Comparison of ENCODE assay signal across 26 cellular contexts in genomic region chr10:103877861-103878260, GRCh38.
"Had no signal": no experiment of that assay in that cellular context is flagged by ENCODE, and none has a peak within 500 bp of the region (broad histone marks: within the 10 kb centered on the region; RNA-seq: fewer than 3 reads in every experiment).

No MANE protein-coding gene starts in this region.

- H3K4me3 Mint-ChIP-seq: activated B cell treated with CpG ODN at 0.5 μM for 24 hours; activated CD8-positive, alpha-beta T cell treated with anti-CD3 and anti-CD28 coated beads for 36 hours; activated naive CD4-positive, alpha-beta T cell treated with anti-CD3 and anti-CD28 coated beads, Interleukin-2, amount 10 ng/mL, durations not matched to agents 7 days and 5 days; activated T-helper 1 cell treated with anti-CD3 and anti-CD28 coated beads, Interleukin-12 subunit alpha, Interleukin-12 subunit beta, Interleukin-2, Interleukin-4 antibody, amounts not matched to agents 30 ng/mL and 10 ng/mL and 1 ng/mL, durations not matched to agents 14 hours and 24 hours and 36 hours; naive thymus-derived CD8-positive, alpha-beta T cell; neural crest cell; T-helper 2 cell treated with Interferon-gamma antibody and Interleukin-4, amounts not matched to agents 5 μg/mL and 100 μg/mL, for 36 hours had no signal

- H3K4me3 ChIP-seq: gastrocnemius medialis, hepatocyte, pancreas, tibial artery had no signal

- H3K27me3 ChIP-seq: gastrocnemius medialis, hepatocyte, pancreas, tibial artery had no signal

- H3K4me1 Mint-ChIP-seq: activated B cell treated with CpG ODN at 0.5 μM for 24 hours; activated naive CD4-positive, alpha-beta T cell treated with anti-CD3 and anti-CD28 coated beads, Interleukin-2, amount 10 ng/mL, durations not matched to agents 7 days and 5 days; neural crest cell had no signal

- H3K4me2 ChIP-seq: hepatocyte had no signal

- DNase-seq: activated B cell treated with CpG ODN at 0.5 μM for 24 hours; activated CD4-positive, alpha-beta T cell treated with anti-CD3 and anti-CD28 coated beads, Interleukin-2, amount 50 U/mL, for 1 hour; activated CD8-positive, alpha-beta T cell treated with anti-CD3 and anti-CD28 coated beads for 36 hours; activated effector memory CD4-positive, alpha-beta T cell treated with anti-CD3 and anti-CD28 coated beads, Interleukin-2, amount 50 U/mL, for 16 hours; activated naive CD4-positive, alpha-beta T cell treated with anti-CD3 and anti-CD28 coated beads, Interleukin-2, amount 10 ng/mL, durations not matched to agents 7 days and 5 days; activated T-cell treated with anti-CD3 and anti-CD28 coated beads for 4 hours; dermis blood vessel endothelial cell; effector CD4-positive, alpha-beta T cell; gastrocnemius medialis; glutamatergic neuron; islet precursor cell; mesenchymal stem cell; naive thymus-derived CD8-positive, alpha-beta T cell; nucleus accumbens; pancreas; right cardiac atrium; stimulated activated CD4-positive, alpha-beta T cell treated with anti-CD3 and anti-CD28 coated beads, Interleukin-15, amount 100 ng/mL, for 24 hours; stimulated activated CD4-positive, alpha-beta T cell treated with anti-CD3 and anti-CD28 coated beads, Interleukin-2, amount 100 ng/mL, for 24 hours; stimulated activated naive CD4-positive, alpha-beta T cell treated with Interleukin-2 at 50 U/mL for 16 hours; T-helper 1 cell; tibial artery had no signal

- H3K27ac ChIP-seq: gastrocnemius medialis, hepatocyte, pancreas, tibial artery had no signal

- H3K9me3 Mint-ChIP-seq: activated B cell treated with CpG ODN at 0.5 μM for 24 hours; activated CD8-positive, alpha-beta T cell treated with anti-CD3 and anti-CD28 coated beads for 36 hours; activated naive CD4-positive, alpha-beta T cell treated with anti-CD3 and anti-CD28 coated beads, Interleukin-2, amount 10 ng/mL, durations not matched to agents 7 days and 5 days; activated T-helper 1 cell treated with anti-CD3 and anti-CD28 coated beads, Interleukin-12 subunit alpha, Interleukin-12 subunit beta, Interleukin-2, Interleukin-4 antibody, amounts not matched to agents 30 ng/mL and 10 ng/mL and 1 ng/mL, durations not matched to agents 14 hours and 24 hours and 36 hours; naive thymus-derived CD8-positive, alpha-beta T cell; neural crest cell; T-helper 2 cell treated with Interferon-gamma antibody and Interleukin-4, amounts not matched to agents 5 μg/mL and 100 μg/mL, for 36 hours had no signal

- H3K9me3 ChIP-seq: gastrocnemius medialis, pancreas, tibial artery had no signal

- H3K27ac Mint-ChIP-seq: activated B cell treated with CpG ODN at 0.5 μM for 24 hours; activated CD8-positive, alpha-beta T cell treated with anti-CD3 and anti-CD28 coated beads for 36 hours; activated T-helper 1 cell treated with anti-CD3 and anti-CD28 coated beads, Interleukin-12 subunit alpha, Interleukin-12 subunit beta, Interleukin-2, Interleukin-4 antibody, amounts not matched to agents 30 ng/mL and 10 ng/mL and 1 ng/mL, durations not matched to agents 14 hours and 24 hours and 36 hours; T-helper 2 cell treated with Interferon-gamma antibody and Interleukin-4, amounts not matched to agents 5 μg/mL and 100 μg/mL, for 36 hours had no signal

- ATAC-seq: activated CD8-positive, alpha-beta T cell treated with anti-CD3 and anti-CD28 coated beads for 36 hours; gastrocnemius medialis; naive thymus-derived CD8-positive, alpha-beta T cell; pancreas; right cardiac atrium had no signal

- H3K4me1 ChIP-seq: pancreas, tibial artery had no signal

- H2AFZ ChIP-seq: hepatocyte had no signal

- H3K79me2 ChIP-seq: hepatocyte had no signal

- FAIRE-seq: colon, pancreas had no signal
